23 cellular contexts compared by ENCODE assay signal in genomic region chrX:5708209-5708608, GRCh38.
A peak's percentile ranks its signal among the peaks of the same experiment; 100 is the strongest.
DNase-seq lines count a peak whose midpoint lies in the region; ATAC-seq and TF ChIP-seq lines count a peak whose summit lies in the region.
"Had no signal": no experiment of that assay in that cellular context is flagged by ENCODE, and none has a peak within 500 bp of the region (broad histone marks: within the 10 kb centered on the region; RNA-seq: fewer than 3 reads in every experiment).

No MANE protein-coding gene starts in this region.

- H3K4me3 ChIP-seq in BLaER1 treated with 17β-estradiol and CSF1 and Interleukin-3, amounts not matched to agents 10 nM and 100 nM = no peak overlapping the region
- H3K4me3 ChIP-seq in astrocyte of the spinal cord (ENCODE audit: low read depth, low read length) = no peak overlapping the region
- H3K4me3 ChIP-seq in left ventricle myocardium inferior = no peak overlapping the region
- H3K4me3 ChIP-seq: body of pancreas, left lung had no signal

- H4K20me1 ChIP-seq in BLaER1 treated with 17β-estradiol and CSF1 and Interleukin-3, amounts not matched to agents 10 nM and 100 nM = no peaks in the 10 kb centered on the region

- no peak for ATAC-seq in HG03342 (IDR thresholded peaks at IDR 0.05; ENCODE audit: unreplicated experiment)
- ATAC-seq: body of pancreas; CD8-positive, alpha-beta T cell; left lung; natural killer cell had no signal

- no peak for TF ChIP-seq CTCF in astrocyte of the spinal cord (IDR thresholded peaks at IDR 0.05; ENCODE audit: low read depth, low read length)
- TF ChIP-seq CTCF in GM10266 (IDR thresholded peaks at IDR 0.05; ENCODE audit: control insufficient read depth, insufficient read depth, low read depth, missing control alignments) = no peak
- no peak for TF ChIP-seq CTCF in left ventricle myocardium inferior (IDR thresholded peaks at IDR 0.05; ENCODE audit: borderline replicate concordance)

- in situ Hi-C loops in astrocyte of the spinal cord (cut with HindIII; ENCODE audit: low sequenced_read_pairs) = no loop called here

- DNase-seq in LHCN-M2 (ENCODE audit: low read depth) (peak; percentile 69), astrocyte of the spinal cord (ENCODE audit: low read depth, low spot score) (peak; percentile 47), pons (ENCODE audit: low spot score) (peak; percentile 30), GM10266 (ENCODE audit: extremely low spot score) (no peak), left ventricle myocardium inferior (no peak), erythroblast (lab: John Stamatoyannopoulos, UW) (no peak)
- DNase-seq: activated CD4-positive, alpha-beta T cell treated with anti-CD3 and anti-CD28 coated beads for 4 hours; activated effector memory CD4-positive, alpha-beta T cell treated with Interleukin-2 at 50 U/mL for 16 hours; activated T-cell treated with anti-CD3 and anti-CD28 coated beads for 4 hours; AML-193; body of pancreas; CD8-positive, alpha-beta T cell; DMS153; left lung; natural killer cell; NCI-H1092 treated with DMSO at 0.1 percent for 48 hours; NCI-H1930; NCI-H69; occipital lobe; stimulated activated naive CD4-positive, alpha-beta T cell treated with Interleukin-2 at 50 U/mL for 16 hours had no signal

- H3K4me2 ChIP-seq in BLaER1 treated with 17β-estradiol and CSF1 and Interleukin-3, amounts not matched to agents 10 nM and 100 nM = peak overlapping the region in 7 of 11 experiments; percentile 18 to 80 (median 45); a peak in 13 of 22 replicates

- intact Hi-C loops in left ventricle myocardium inferior (cut with micrococcal nuclease) = no loop called here

- no peak overlapping the region for H3K27ac ChIP-seq in BLaER1 treated with 17β-estradiol and CSF1 and Interleukin-3, amounts not matched to agents 10 nM and 100 nM
- no peak overlapping the region for H3K27ac ChIP-seq in left ventricle myocardium inferior (replicated peaks)
- H3K27ac ChIP-seq: body of pancreas, left lung, VCaP had no signal

- H3K9ac ChIP-seq in BLaER1 treated with 17β-estradiol and CSF1 and Interleukin-3, amounts not matched to agents 10 nM and 100 nM = no peak overlapping the region

- no peaks in the 10 kb centered on the region for H3K36me3 ChIP-seq in BLaER1 treated with 17β-estradiol and CSF1 and Interleukin-3, amounts not matched to agents 10 nM and 100 nM
- H3K36me3 ChIP-seq in left ventricle myocardium inferior = no peaks in the 10 kb centered on the region
- H3K36me3 ChIP-seq: left lung had no signal

- H3K27me3 ChIP-seq in BLaER1 treated with 17β-estradiol and CSF1 and Interleukin-3, amounts not matched to agents 10 nM and 100 nM = peaks cover 0 to 25% (median 0%) of the 10 kb centered on the region in 11 experiments; a peak in 2 of 22 replicates
- H3K27me3 ChIP-seq in left ventricle myocardium inferior (ENCODE audit: low read depth) = no peaks in the 10 kb centered on the region
- H3K27me3 ChIP-seq: body of pancreas, left lung had no signal

- no peak for TF ChIP-seq POLR2A in erythroblast (IDR thresholded peaks at IDR 0.05; ENCODE audit: low read length)

- H3K9me3 ChIP-seq in BLaER1 treated with 17β-estradiol and CSF1 and Interleukin-3, amounts not matched to agents 10 nM and 100 nM (replicated peaks in 1 of 11) = peaks cover 0 to 13% (median 9%) of the 10 kb centered on the region in 11 experiments; a peak in 12 of 22 replicates
- H3K9me3 ChIP-seq in left ventricle myocardium inferior (replicated peaks) = no peaks in the 10 kb centered on the region
- H3K9me3 ChIP-seq: body of pancreas, left lung had no signal

- peaks cover 0 to 26% (median 12%) of the 10 kb centered on the region in 10 experiments; a peak in 13 of 20 replicates for H3K4me1 ChIP-seq in BLaER1 treated with 17β-estradiol and CSF1 and Interleukin-3, amounts not matched to agents 10 nM and 100 nM
- no peaks in the 10 kb centered on the region for H3K4me1 ChIP-seq in left ventricle myocardium inferior
- H3K4me1 ChIP-seq: body of pancreas, left lung had no signal

Comparison
In these comparisons a context has a peak if more than half of its experiments do, and no peak if none do; other contexts are left out.
1. DNase-seq: peak in LHCN-M2 (single experiment), astrocyte of the spinal cord (single experiment) and pons (single experiment); none in GM10266 (single experiment), left ventricle myocardium inferior (single experiment) and erythroblast (0 of 2).